In the genomic region with DNA sequence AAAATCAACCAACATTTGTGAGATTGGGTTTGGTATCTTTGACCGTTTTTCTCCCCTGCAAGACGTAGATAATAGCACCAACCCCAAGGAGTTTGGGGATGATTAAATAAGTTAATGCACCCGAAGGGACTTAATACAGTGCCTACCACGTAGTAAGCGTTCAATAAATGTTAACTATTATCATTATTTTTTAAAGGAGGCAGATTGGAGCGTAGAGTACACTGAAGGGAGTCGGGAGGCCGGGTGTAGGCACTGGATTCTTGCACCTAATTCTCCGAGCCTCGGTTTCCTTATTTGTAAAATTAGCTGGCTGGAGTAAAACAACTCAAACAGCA, we compare ENCODE assay signal across 8 cellular contexts. TPM values are rescaled to one million over a fixed set of nuclear protein-coding genes. Genes with fewer than 3 reads are reported as not detected.
DNase-seq lines count a peak whose midpoint lies in the region; ATAC-seq and TF ChIP-seq lines count a peak whose summit lies in the region.

No MANE protein-coding gene starts in this region.

- peak overlapping the region; percentile 76 for H3K27ac Mint-ChIP-seq in GM23338
- peak overlapping the region; percentile 94 for H3K27ac Mint-ChIP-seq in T-helper 17 cell

- H3K9me3 ChIP-seq in T-helper 17 cell (ENCODE audit: control insufficient read depth, low read length, poor library complexity, severe bottlenecking): no peaks in the 10 kb centered on the region
- H3K9me3 ChIP-seq in cardiac muscle cell (ENCODE audit: low read depth): no peaks in the 10 kb centered on the region

- peaks cover 3% of the 10 kb centered on the region for H3K27me3 Mint-ChIP-seq in GM23338 (ENCODE audit: insufficient read depth, low read depth, poor library complexity)
- no peaks in the 10 kb centered on the region for H3K27me3 Mint-ChIP-seq in T-helper 17 cell

- no peaks in the 10 kb centered on the region for H3K9me3 Mint-ChIP-seq in GM23338

- DNase-seq in GM23338 (ENCODE audit: low spot score) (no peak), T-helper 17 cell (no peak), cardiac muscle cell (ENCODE audit: low read depth in 1 of 2, low spot score in 1 of 2) (no peak), activated gamma-delta T cell (lab: John Stamatoyannopoulos, UW) (no peak), NCI-H226 (no peak)
- no peak for DNase-seq in activated effector memory CD4-positive, alpha-beta T cell treated with anti-CD3 and anti-CD28 coated beads, Interleukin-2, amount 50 U/mL, for 16 hours
- DNase-seq in activated CD8-positive, alpha-beta memory T cell treated with anti-CD3 and anti-CD28 coated beads, Interleukin-2, amount 50 U/mL, for 48 hours: no peak

- H3K4me3 Mint-ChIP-seq in GM23338 (peak overlapping the region; percentile 95), T-helper 17 cell (peak overlapping the region; percentile 96)

- H2AFZ ChIP-seq in GM23338: peak overlapping the region; percentile 68

- H4K20me1 ChIP-seq in GM23338 (replicated peaks; ENCODE audit: insufficient read depth): peaks cover 13% of the 10 kb centered on the region

- ATAC-seq in GM23338: no peak
- no peak for ATAC-seq in T-helper 17 cell

- H3K27me3 ChIP-seq in GM23338 (ENCODE audit: insufficient read depth) (no peaks in the 10 kb centered on the region), cardiac muscle cell (no peaks in the 10 kb centered on the region)

- H3K27ac ChIP-seq in GM23338 (ENCODE audit: low read depth) (peak overlapping the region; percentile 97), cardiac muscle cell (peak overlapping the region; percentile 100), skin epidermis (peak overlapping the region in 20 of 21 experiments; percentile 90 to 100 (median 97))

- peaks cover 62% of the 10 kb centered on the region for H3K4me1 Mint-ChIP-seq in GM23338
- H3K4me1 Mint-ChIP-seq in T-helper 17 cell: peaks cover 34% of the 10 kb centered on the region

- H3F3A ChIP-seq in GM23338 (replicated peaks; ENCODE audit: low read depth): 0 out of 2 replicates have a peak, but pooled peaks cover 5% of the 10 kb centered on the region

- peak overlapping the region; percentile 89 for H3K4me2 ChIP-seq in GM23338

- no peaks in the 10 kb centered on the region for H3K36me3 ChIP-seq in GM23338 (ENCODE audit: insufficient read depth)
- H3K36me3 ChIP-seq in cardiac muscle cell: no peaks in the 10 kb centered on the region

- H3K4me1 ChIP-seq in GM23338 (ENCODE audit: insufficient read depth) (peaks cover 59% of the 10 kb centered on the region), cardiac muscle cell (ENCODE audit: low read depth) (peaks cover 26% of the 10 kb centered on the region)

- H3K36me3 Mint-ChIP-seq in GM23338 (ENCODE audit: low read depth): no peaks in the 10 kb centered on the region; the same call in 2 of the 3 replicates
- H3K36me3 Mint-ChIP-seq in T-helper 17 cell (ENCODE audit: low read depth): peaks cover 4% of the 10 kb centered on the region

- H3K4me3 ChIP-seq in GM23338 (peak overlapping the region; percentile 91), cardiac muscle cell (peak overlapping the region; percentile 99), skin epidermis (peak overlapping the region; percentile 87 to 99 (median 92))

- no peaks in the 10 kb centered on the region for H3K9me2 ChIP-seq in GM23338 (ENCODE audit: insufficient read depth)

- TF ChIP-seq CTCF in GM23338 (conservative IDR thresholded peaks at IDR 0.05; ENCODE audit: low read depth in 2 of 2): no peak
- TF ChIP-seq CTCF in cardiac muscle cell (IDR thresholded peaks at IDR 0.05; ENCODE audit: low read depth, low read length): no peak

- peaks cover 42% of the 10 kb centered on the region for H3K79me2 ChIP-seq in GM23338 (replicated peaks; ENCODE audit: insufficient read depth)

TF ChIP-seq in GM23338, 12 proteins besides CTCF, POLR2A, EP300 and RAD21:
- TF ChIP-seq CREB1 (CRISPR knock-in tag; IDR thresholded peaks at IDR 0.05; ENCODE audit: low read depth): no peak
- TF ChIP-seq NANOG (IDR thresholded peaks at IDR 0.05; ENCODE audit: borderline replicate concordance): no peak
- TF ChIP-seq POLR2AphosphoS5 (IDR thresholded peaks at IDR 0.05; ENCODE audit: low read depth): no peak
- TF ChIP-seq, protein P1, sequence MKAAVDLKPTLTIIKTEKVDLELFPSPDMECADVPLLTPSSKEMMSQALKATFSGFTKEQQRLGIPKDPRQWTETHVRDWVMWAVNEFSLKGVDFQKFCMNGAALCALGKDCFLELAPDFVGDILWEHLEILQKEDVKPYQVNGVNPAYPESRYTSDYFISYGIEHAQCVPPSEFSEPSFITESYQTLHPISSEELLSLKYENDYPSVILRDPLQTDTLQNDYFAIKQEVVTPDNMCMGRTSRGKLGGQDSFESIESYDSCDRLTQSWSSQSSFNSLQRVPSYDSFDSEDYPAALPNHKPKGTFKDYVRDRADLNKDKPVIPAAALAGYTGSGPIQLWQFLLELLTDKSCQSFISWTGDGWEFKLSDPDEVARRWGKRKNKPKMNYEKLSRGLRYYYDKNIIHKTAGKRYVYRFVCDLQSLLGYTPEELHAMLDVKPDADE (IDR thresholded peaks at IDR 0.05): no peak
- TF ChIP-seq EZH2phosphoT487 (IDR thresholded peaks at IDR 0.05; ENCODE audit: unreplicated experiment): no peak
- TF ChIP-seq STAT1 (IDR thresholded peaks at IDR 0.05; ENCODE audit: unreplicated experiment): no peak
- no peak for TF ChIP-seq JUNB (IDR thresholded peaks at IDR 0.05; ENCODE audit: unreplicated experiment)
- no peak for TF ChIP-seq ZNF331 (CRISPR knock-in tag; IDR thresholded peaks at IDR 0.05; ENCODE audit: low read depth)
- no peak for TF ChIP-seq REST (IDR thresholded peaks at IDR 0.05; ENCODE audit: unreplicated experiment)

RNA-seq across cellular contexts. Expression of gene FRS2, which starts 0.4 kb away (rescaled TPM):
- 45.0 and 49.7 TPM in 2 replicates for total RNA-seq in GM23338 (2014; rRNA removed; shearing (Covaris generic))
- polyA plus RNA-seq in GM23338 (2016; fragmentation: Nextera tagmentation; extraction: Ambion mirVana) (29.2 and 34.3 TPM in 2 replicates), cardiac muscle cell (15.9 and 21.6 TPM in 2 replicates)
- total RNA-seq in T-helper 17 cell (10 to 100 TPM; 26.8 to 27.9 TPM), cardiac muscle cell (43.2 and 46.3 TPM in 2 replicates)
